36 cellular contexts compared by ENCODE assay signal in the genomic region with DNA sequence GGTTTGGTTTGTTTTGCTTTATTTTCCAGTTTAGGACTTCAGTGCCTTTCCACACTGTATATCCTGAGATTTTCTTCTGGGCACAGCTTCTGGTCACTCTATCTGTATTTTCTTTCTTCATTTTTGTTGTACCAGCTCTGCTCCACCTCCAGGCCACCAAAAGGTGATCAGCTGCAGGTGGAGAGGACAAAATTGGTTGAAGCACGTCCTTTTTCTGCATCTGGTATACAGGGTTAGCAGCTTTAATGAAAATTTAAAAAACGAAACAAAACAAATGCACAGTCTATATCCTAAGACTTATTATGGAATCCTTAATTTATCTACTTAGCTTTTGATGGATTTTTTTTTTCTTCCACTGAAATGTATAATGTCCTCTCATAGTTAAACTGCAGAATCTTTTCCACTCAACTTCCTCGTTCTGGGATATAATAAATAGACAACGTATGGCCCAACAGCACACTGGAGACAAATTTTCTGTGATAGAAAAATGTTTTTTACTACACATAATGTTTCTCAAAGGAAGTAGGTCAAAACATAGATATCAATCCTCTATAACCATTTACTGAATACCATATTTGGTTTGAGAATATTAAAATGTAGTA.
"Had no signal": no experiment of that assay in that cellular context is flagged by ENCODE, and none has a peak within 500 bp of the region (broad histone marks: within the 10 kb centered on the region; RNA-seq: fewer than 3 reads in every experiment).

No MANE protein-coding gene starts in this region.

- H3K36me3 ChIP-seq: MG63 had no signal

- H3K9me3 ChIP-seq: MG63 had no signal

- H3K4me3 ChIP-seq: MG63 had no signal

- DNase-seq: Karpas-422, Kasumi-1, MG63, MM.1S, MV-4-11, NCI-H1048, NCI-H1092, NCI-H1092 treated with DMSO at 0.1 percent for 48 hours, NCI-H1105, NCI-H1105 treated with DMSO at 0.1 percent for 48 hours, NCI-H1417, NCI-H1417 treated with DMSO at 0.1 percent for 48 hours, NCI-H1436, NCI-H1436 treated with DMSO at 0.1 percent for 48 hours, NCI-H146, NCI-H1694, NCI-H1694 treated with DMSO at 0.1 percent for 48 hours, NCI-H187, NCI-H187 treated with DMSO at 0.1 percent for 48 hours, NCI-H1930, NCI-H2029, NCI-H2029 treated with DMSO at 0.1 percent for 48 hours, NCI-H2081, NCI-H2081 treated with DMSO at 0.1 percent for 48 hours, NCI-H2107, NCI-H2171, NCI-H2171 treated with DMSO at 0.1 percent for 48 hours, NCI-H2227 treated with DMSO at 0.1 percent for 48 hours, NCI-H226, NCI-H345, NCI-H446, NCI-H446 treated with DMSO at 0.1 percent for 48 hours, NCI-H510A, NCI-H510A treated with DMSO at 0.1 percent for 48 hours, NCI-H524, NCI-H524 treated with DMSO at 0.1 percent for 48 hours had no signal
